9 cellular contexts compared by ENCODE assay signal in the genomic region with DNA sequence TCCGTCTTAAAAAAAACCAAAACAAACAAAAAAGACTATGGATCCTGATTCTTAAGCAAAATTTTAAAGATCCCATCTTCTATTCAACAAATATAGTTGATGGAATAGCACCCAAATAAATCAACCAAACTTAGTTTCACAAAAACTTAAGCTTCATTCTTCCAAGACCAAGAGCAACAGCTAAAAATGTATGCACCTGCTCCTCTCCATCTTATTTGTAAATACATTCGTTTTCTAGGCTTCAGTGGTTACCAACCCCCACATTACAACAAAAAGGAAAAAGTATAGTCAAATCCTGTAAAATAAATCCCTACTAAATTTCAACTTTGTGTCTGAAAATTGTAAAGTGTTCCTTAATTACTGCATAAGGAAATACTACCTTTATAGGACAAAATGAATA. TPM values are rescaled to one million over a fixed set of nuclear protein-coding genes. Genes with fewer than 3 reads are reported as not detected.
A peak's percentile ranks its signal among the peaks of the same experiment; 100 is the strongest.
DNase-seq lines count a peak whose midpoint lies in the region; TF ChIP-seq lines count a peak whose summit lies in the region.
"Had no signal": no experiment of that assay in that cellular context is flagged by ENCODE, and none has a peak within 500 bp of the region (broad histone marks: within the 10 kb centered on the region; RNA-seq: fewer than 3 reads in every experiment).

No MANE protein-coding gene starts in this region.

- peaks cover 30% of the 10 kb centered on the region for H3K36me3 Mint-ChIP-seq in activated T-helper 1 cell treated with anti-CD3 and anti-CD28 coated beads, Interleukin-12 subunit alpha, Interleukin-12 subunit beta, Interleukin-2, Interleukin-4 antibody, amounts not matched to agents 30 ng/mL and 10 ng/mL and 1 ng/mL, durations not matched to agents 14 hours and 24 hours and 36 hours (ENCODE audit: low read depth)

- H3K4me1 ChIP-seq in GM23248 (ENCODE audit: insufficient read depth) (peaks cover 68% of the 10 kb centered on the region), muscle layer of duodenum (ENCODE audit: control insufficient read depth in 1 of 2, insufficient read depth in 2 of 2, low read length in 2 of 2) (peaks cover 26 to 68% of the 10 kb centered on the region in 2 donors)

- H3K79me2 ChIP-seq in GM23248 (ENCODE audit: insufficient read depth): peaks cover 86% of the 10 kb centered on the region

- H3K4me2 ChIP-seq in GM23248 (ENCODE audit: unreplicated experiment): peak overlapping the region; percentile 93

- DNase-seq in GM23248: no peak
- no peak for DNase-seq in activated T-helper 1 cell treated with anti-CD3 and anti-CD28 coated beads, Interleukin-12 subunit alpha, Interleukin-12 subunit beta, Interleukin-2, Interleukin-4 antibody, amounts not matched to agents 30 ng/mL and 10 ng/mL and 1 ng/mL, durations not matched to agents 14 hours and 24 hours and 36 hours (ENCODE audit: low spot score)
- DNase-seq in AG08396 (ENCODE audit: low spot score): no peak
- no peak for DNase-seq in RKO (ENCODE audit: low spot score)
- no peak for DNase-seq in mesenteric fat pad (ENCODE audit: low spot score)
- DNase-seq in inferior parietal cortex (ENCODE audit: extremely low spot score): no peak
- DNase-seq: nephron progenitor cell had no signal

- H4K20me1 ChIP-seq in GM23248 (ENCODE audit: insufficient read depth): peaks cover 54% of the 10 kb centered on the region

- H3K27ac Mint-ChIP-seq in activated T-helper 1 cell treated with anti-CD3 and anti-CD28 coated beads, Interleukin-12 subunit alpha, Interleukin-12 subunit beta, Interleukin-2, Interleukin-4 antibody, amounts not matched to agents 30 ng/mL and 10 ng/mL and 1 ng/mL, durations not matched to agents 14 hours and 24 hours and 36 hours: peak overlapping the region; percentile 99

- H3K4me3 Mint-ChIP-seq in activated T-helper 1 cell treated with anti-CD3 and anti-CD28 coated beads, Interleukin-12 subunit alpha, Interleukin-12 subunit beta, Interleukin-2, Interleukin-4 antibody, amounts not matched to agents 30 ng/mL and 10 ng/mL and 1 ng/mL, durations not matched to agents 14 hours and 24 hours and 36 hours: peak overlapping the region; percentile 100

- TF ChIP-seq CTCF in 22Rv1 (IDR thresholded peaks at IDR 0.05): no peak

- H3K27ac ChIP-seq in 22Rv1: peak overlapping the region; percentile 63
- H3K27ac ChIP-seq in GM23248: peak overlapping the region; percentile 91
- H3K27ac ChIP-seq in muscle layer of duodenum (ENCODE audit: low read length): peak overlapping the region; percentile 93

- H3K36me3 ChIP-seq in GM23248 (ENCODE audit: low read depth) (no peaks in the 10 kb centered on the region), muscle layer of duodenum (ENCODE audit: control insufficient read depth in 1 of 2, insufficient read depth in 2 of 2, low read length in 2 of 2) (peaks cover 0 to 8% of the 10 kb centered on the region in 2 donors)

- no peak overlapping the region for H2AFZ ChIP-seq in GM23248

- H3K4me3 ChIP-seq in GM23248 (peak overlapping the region; percentile 96), muscle layer of duodenum (ENCODE audit: low read depth in 1 of 2, low read length in 2 of 2) (no peak overlapping the region)

- H3K27me3 ChIP-seq in GM23248 (replicated peaks; ENCODE audit: insufficient read depth) (no peaks in the 10 kb centered on the region), muscle layer of duodenum (ENCODE audit: low read depth, low read length) (no peaks in the 10 kb centered on the region)

- intact Hi-C loops in activated T-helper 1 cell treated with anti-CD3 and anti-CD28 coated beads, Interleukin-12 subunit alpha, Interleukin-12 subunit beta, Interleukin-2, Interleukin-4 antibody, amounts not matched to agents 30 ng/mL and 10 ng/mL and 1 ng/mL, durations not matched to agents 14 hours and 24 hours and 36 hours (cut with micrococcal nuclease): loop anchor here (10.0 kb wide), 2 partner anchors 289 to 401 kb away; partner anchors contain the start of genes MARCKSL1 and PEF1

- H3K9me3 ChIP-seq in GM23248 (ENCODE audit: low read depth) (no peaks in the 10 kb centered on the region), muscle layer of duodenum (ENCODE audit: control insufficient read depth in 1 of 2, low read length in 2 of 2) (no peaks in the 10 kb centered on the region)

- H3K9ac ChIP-seq in GM23248: peak overlapping the region; percentile 98

- peaks cover 81% of the 10 kb centered on the region for H3F3A ChIP-seq in GM23248 (ENCODE audit: insufficient read depth)

- H3K4me1 Mint-ChIP-seq in activated T-helper 1 cell treated with anti-CD3 and anti-CD28 coated beads, Interleukin-12 subunit alpha, Interleukin-12 subunit beta, Interleukin-2, Interleukin-4 antibody, amounts not matched to agents 30 ng/mL and 10 ng/mL and 1 ng/mL, durations not matched to agents 14 hours and 24 hours and 36 hours (ENCODE audit: low read depth): peaks cover 76% of the 10 kb centered on the region

- 48 to 54% methylated on average over 2 of the region's 2 CpGs for WGBS in GM23248 (ENCODE audit: low coverage in 1 of 2, low lambda C conversion rate in 2 of 2, missing lambda C conversion rate in 2 of 2), 2 experiments

- in situ Hi-C loops in GM23248 (cut with MboI): no loop called here

- no peaks in the 10 kb centered on the region for H3K9me3 Mint-ChIP-seq in activated T-helper 1 cell treated with anti-CD3 and anti-CD28 coated beads, Interleukin-12 subunit alpha, Interleukin-12 subunit beta, Interleukin-2, Interleukin-4 antibody, amounts not matched to agents 30 ng/mL and 10 ng/mL and 1 ng/mL, durations not matched to agents 14 hours and 24 hours and 36 hours
- H3K9me3 Mint-ChIP-seq: nephron progenitor cell had no signal

- H3K27me3 Mint-ChIP-seq in activated T-helper 1 cell treated with anti-CD3 and anti-CD28 coated beads, Interleukin-12 subunit alpha, Interleukin-12 subunit beta, Interleukin-2, Interleukin-4 antibody, amounts not matched to agents 30 ng/mL and 10 ng/mL and 1 ng/mL, durations not matched to agents 14 hours and 24 hours and 36 hours (ENCODE audit: insufficient read depth): no peaks in the 10 kb centered on the region

- H3K9me2 ChIP-seq in GM23248 (ENCODE audit: insufficient read depth): no peaks in the 10 kb centered on the region

RNA-seq across cellular contexts. Expression of gene PTP4A2, which starts 3.9 kb away (rescaled TPM):
- 379 and 430 TPM in 2 replicates for total RNA-seq in GM23248 (2014; rRNA removed; shearing (Covaris generic))
- 292 and 376 TPM in 2 replicates for polyA plus RNA-seq in GM23248 (2016; fragmentation: Nextera tagmentation; extraction: Ambion mirVana)
- 390 and 421 TPM in 2 replicates for total RNA-seq in activated T-helper 1 cell treated with anti-CD3 and anti-CD28 coated beads, Interleukin-12 subunit alpha, Interleukin-12 subunit beta, Interleukin-2, Interleukin-4 antibody, amounts not matched to agents 30 ng/mL and 10 ng/mL and 1 ng/mL, durations not matched to agents 14 hours and 24 hours and 36 hours
- total RNA-seq in mesenteric fat pad: 472 TPM
